13 cellular contexts compared by ENCODE assay signal in the genomic region with DNA sequence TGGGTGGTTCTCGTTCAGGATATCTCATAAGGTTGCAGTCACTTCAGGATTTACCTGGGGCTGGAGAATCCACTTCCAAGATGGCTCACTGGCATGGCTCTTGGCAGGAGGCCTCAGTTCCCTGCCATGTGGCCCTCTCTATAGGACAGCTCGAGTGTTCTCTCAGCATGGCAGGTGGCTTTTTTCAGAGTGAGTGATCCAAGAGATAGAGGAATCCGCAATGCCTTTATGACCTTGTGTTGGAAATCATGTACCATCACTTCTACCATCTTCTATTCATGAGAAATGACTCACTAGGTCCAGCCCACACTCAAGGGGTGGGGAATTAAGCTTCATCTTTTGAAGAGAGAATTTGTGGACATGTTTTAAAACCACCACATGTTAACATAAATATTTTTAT. TPM values are rescaled to one million over a fixed set of nuclear protein-coding genes. Genes with fewer than 3 reads are reported as not detected.
A peak's percentile ranks its signal among the peaks of the same experiment; 100 is the strongest.
DNase-seq lines count a peak whose midpoint lies in the region; ATAC-seq and TF ChIP-seq lines count a peak whose summit lies in the region.
"Had no signal": no experiment of that assay in that cellular context is flagged by ENCODE, and none has a peak within 500 bp of the region (broad histone marks: within the 10 kb centered on the region; RNA-seq: fewer than 3 reads in every experiment).

No MANE protein-coding gene starts in this region.

- H2AFZ ChIP-seq in OCI-LY7 (ENCODE audit: low read length): no peak overlapping the region; the same call in 1 of the 2 replicates

- BruUV-seq in OCI-LY7 (replicated peaks; lab: Mats Ljungman, UMichigan): no TSS peak

- peak overlapping the region; percentile 79 for H3K4me2 ChIP-seq in OCI-LY7 (ENCODE audit: low read length)

- intact Hi-C loops in OCI-LY7 (cut with micrococcal nuclease; ENCODE audit: unreplicated experiment): loop anchor here (2.0 kb wide), 1 partner anchor 49 kb away; no protein-coding TSS in a partner anchor

- peak overlapping the region; percentile 57 for H3K4me3 ChIP-seq in OCI-LY7 (ENCODE audit: low read depth, low read length, poor library complexity, severe bottlenecking)

- peak overlapping the region; percentile 99 for H3K27ac ChIP-seq in OCI-LY7 (ENCODE audit: low read depth, low read length, poor library complexity, severe bottlenecking)
- H3K27ac ChIP-seq: brain microvascular endothelial cell had no signal

- no peak for TF ChIP-seq CTCF in OCI-LY7 (conservative IDR thresholded peaks at IDR 0.05; ENCODE audit: low read length)

- H3K4me1 ChIP-seq in OCI-LY7 (ENCODE audit: insufficient read depth, low read length, poor library complexity, severe bottlenecking): peaks cover 82% of the 10 kb centered on the region

- no peaks in the 10 kb centered on the region for H4K20me1 ChIP-seq in OCI-LY7 (ENCODE audit: insufficient read depth, low read length)

- no peak for ATAC-seq in HG02798 (IDR thresholded peaks at IDR 0.05; ENCODE audit: poor library complexity, unreplicated experiment)
- ATAC-seq: HCT116 had no signal

- peaks cover 87% of the 10 kb centered on the region for H3K79me2 ChIP-seq in OCI-LY7 (ENCODE audit: insufficient read depth, low read depth, low read length)

- CTCF ChIA-PET in OCI-LY7 (lab: Charles Lee; ENCODE audit: unreplicated experiment): interaction anchor here (1.1 to 1.4 kb wide), 4 partner anchors 15 to 52 kb away, joined by 4 to 6 read pairs (median 4); no protein-coding TSS in a partner anchor

- peaks cover 66% of the 10 kb centered on the region for H3K36me3 ChIP-seq in OCI-LY7 (ENCODE audit: insufficient read depth, low read length)
- H3K36me3 ChIP-seq: brain microvascular endothelial cell had no signal

- in situ Hi-C loops in G401 (cut with HindIII; ENCODE audit: low sequenced_read_pairs): no loop called here
- in situ Hi-C loops in KBM-7 (cut with MboI; ENCODE audit: low pct_unique_long_range_greater_than_20kb, low sequenced_read_pairs): no loop called here

- DNase-seq in G401 (ENCODE audit: low spot score): peak; percentile 36
- DNase-seq in OCI-LY7 (ENCODE audit: low spot score): peak; percentile 36
- DNase-seq in activated T-helper 9 cell treated with anti-CD3 and anti-CD28 coated beads, Interleukin-2, amount 50 U/mL, for 16 hours (ENCODE audit: low read depth): peak; percentile 19
- peak; percentile 71 for DNase-seq in stimulated activated CD4-positive, alpha-beta T cell treated with anti-CD3 and anti-CD28 coated beads, Interleukin-1b, Interleukin-23, amount 100 ng/mL, for 48 hours
- DNase-seq in KBM-7: no peak
- DNase-seq in kidney tubule cell (ENCODE audit: low spot score): no peak
- DNase-seq in foreskin melanocyte: no peak
- DNase-seq: brain microvascular endothelial cell, kidney glomerular epithelial cell, NCI-H1417 had no signal

- H3K9me3 ChIP-seq in OCI-LY7 (ENCODE audit: low read length): no peaks in the 10 kb centered on the region

- no peaks in the 10 kb centered on the region for H3K9me2 ChIP-seq in OCI-LY7 (ENCODE audit: insufficient read depth, low read length)

- POLR2A ChIA-PET in OCI-LY7 (lab: Charles Lee): interaction anchor here (0.6 to 6.2 kb wide), 11 partner anchors 10 to 94 kb away, joined by 3 to 39 read pairs (median 8); partner anchors contain the start of gene PPP1R16B

RNA-seq across cellular contexts. Expression of gene PPP1R16B, which starts 37.8 kb away (rescaled TPM):
- total RNA-seq in G401 (2014; rRNA removed; shearing (Covaris generic)): 0.06 TPM in 1 of 2 replicates, not detected in the other
- total RNA-seq in OCI-LY7 (2014; rRNA removed; shearing (Covaris generic)): 44.3 and 49.7 TPM in 2 replicates
- total RNA-seq in OCI-LY7 (2022): 41.3 and 45.4 TPM in 2 replicates
- total RNA-seq: osteoblast had no signal

Comparison
In these comparisons a context has a peak if more than half of its experiments do, and no peak if none do; other contexts are left out.
1. DNase-seq: peak in G401 (single experiment), OCI-LY7 (single experiment), activated T-helper 9 cell treated with anti-CD3 and anti-CD28 coated beads, Interleukin-2, amount 50 U/mL, for 16 hours (single experiment) and stimulated activated CD4-positive, alpha-beta T cell treated with anti-CD3 and anti-CD28 coated beads, Interleukin-1b, Interleukin-23, amount 100 ng/mL, for 48 hours (single experiment); none in KBM-7 (single experiment), kidney tubule cell (single experiment) and foreskin melanocyte (single experiment).
2. RNA of gene PPP1R16B, which starts 37.8 kb away (total RNA-seq): 41.3 to 49.7 TPM in OCI-LY7; 0.06 TPM in G401; every median in the first group is over 10 times any median in the second.